ENCODE assay signal across 2 cellular contexts in genomic region chr2:12685956-12686355, GRCh38.
TF ChIP-seq lines count a peak whose summit lies in the region.

No MANE protein-coding gene starts in this region.

TF ChIP-seq in IMR-90, 13 proteins besides CTCF, POLR2A, EP300 and RAD21:
- no peak for TF ChIP-seq RFX5 (IDR thresholded peaks at IDR 0.05; ENCODE audit: low read depth, low read length)
- no peak for TF ChIP-seq NFE2L2 (IDR thresholded peaks at IDR 0.05; ENCODE audit: low read depth, low read length)
- TF ChIP-seq MAFK (IDR thresholded peaks at IDR 0.05; ENCODE audit: low read depth, low read length) = no peak
- no peak for TF ChIP-seq CHD1 (IDR thresholded peaks at IDR 0.05; ENCODE audit: low read depth, low read length)
- TF ChIP-seq SMC3 (IDR thresholded peaks at IDR 0.05; ENCODE audit: low read depth, low read length) = no peak
- TF ChIP-seq FOS (IDR thresholded peaks at IDR 0.05; ENCODE audit: low read depth, low read length) = no peak
- no peak for TF ChIP-seq ELK1 (IDR thresholded peaks at IDR 0.05; ENCODE audit: borderline replicate concordance, low read depth, low read length)
- TF ChIP-seq RCOR1 (IDR thresholded peaks at IDR 0.05; ENCODE audit: insufficient replicate concordance, low read length) = no peak
TF ChIP-seq in IMR-90: peak in this region for 0.

TF ChIP-seq in H1, 55 proteins besides CTCF, POLR2A, EP300 and RAD21:
- TF ChIP-seq TAF7 (optimal IDR thresholded peaks at IDR 0.05; ENCODE audit: borderline replicate concordance, low read depth, low read length) (no peak), CEBPB (IDR thresholded peaks at IDR 0.05; ENCODE audit: low read depth, low read length) (no peak), SIN3A (conservative IDR thresholded peaks at IDR 0.05 in 1 of 2, IDR thresholded peaks at IDR 0.05 in 1 of 2; ENCODE audit: low read depth in 1 of 2, low read length in 2 of 2) (no peak), EZH2 (IDR thresholded peaks at IDR 0.05; ENCODE audit: low read depth, low read length, severe bottlenecking) (no peak), GTF2F1 (IDR thresholded peaks at IDR 0.05; ENCODE audit: borderline replicate concordance, low read depth, low read length) (no peak), SP1 (IDR thresholded peaks at IDR 0.05; ENCODE audit: low read depth, low read length) (no peak), PHF8 (conservative IDR thresholded peaks at IDR 0.05; ENCODE audit: low read depth, low read length) (no peak), CHD1 (IDR thresholded peaks at IDR 0.05; ENCODE audit: low read depth, low read length) (no peak), RNF2 (IDR thresholded peaks at IDR 0.05; ENCODE audit: borderline replicate concordance, low read depth, low read length, missing control alignments, poor library complexity, severe bottlenecking) (no peak)
- TF ChIP-seq, protein P1, sequence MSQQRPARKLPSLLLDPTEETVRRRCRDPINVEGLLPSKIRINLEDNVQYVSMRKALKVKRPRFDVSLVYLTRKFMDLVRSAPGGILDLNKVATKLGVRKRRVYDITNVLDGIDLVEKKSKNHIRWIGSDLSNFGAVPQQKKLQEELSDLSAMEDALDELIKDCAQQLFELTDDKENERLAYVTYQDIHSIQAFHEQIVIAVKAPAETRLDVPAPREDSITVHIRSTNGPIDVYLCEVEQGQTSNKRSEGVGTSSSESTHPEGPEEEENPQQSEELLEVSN (IDR thresholded peaks at IDR 0.05) = no peak
